ENCODE assay signal across 20 cellular contexts in genomic region chr1:166221316-166221715, GRCh38. TPM values are rescaled to one million over a fixed set of nuclear protein-coding genes. Genes with fewer than 3 reads are reported as not detected.
DNase-seq lines count a peak whose midpoint lies in the region; ATAC-seq and TF ChIP-seq lines count a peak whose summit lies in the region.
"Had no signal": no experiment of that assay in that cellular context is flagged by ENCODE, and none has a peak within 500 bp of the region (broad histone marks: within the 10 kb centered on the region; RNA-seq: fewer than 3 reads in every experiment).

No MANE protein-coding gene starts in this region.

- no peaks in the 10 kb centered on the region for H3K4me1 ChIP-seq in suprapubic skin
- H3K4me1 ChIP-seq: SJCRH30 had no signal

- no peaks in the 10 kb centered on the region for H3K27me3 ChIP-seq in suprapubic skin
- H3K27me3 ChIP-seq: SJCRH30 had no signal

- no peak for TF ChIP-seq EP300 in suprapubic skin (IDR thresholded peaks at IDR 0.05)

- H3K9me3 ChIP-seq in suprapubic skin = peaks cover 17% of the 10 kb centered on the region
- H3K9me3 ChIP-seq: SJCRH30 had no signal

- DNase-seq in COLO668 (lab: John Stamatoyannopoulos, UW; ENCODE audit: unreplicated experiment) (no peak), suprapubic skin (ENCODE audit: low spot score in 2 of 2) (no peak), NCI-H146 (lab: John Stamatoyannopoulos, UW) (no peak), left colon (no peak)
- DNase-seq: Calu3; CD4-positive, CD25-positive, alpha-beta regulatory T cell; HFFc6; NCI-H1436; NCI-H2029 treated with DMSO at 0.1 percent for 48 hours; NCI-H510A treated with DMSO at 0.1 percent for 48 hours; NCI-H82; PC-3; SJCRH30; T-helper 2 cell had no signal

- H3K4me3 ChIP-seq in suprapubic skin = no peak overlapping the region
- H3K4me3 ChIP-seq: K562, SJCRH30 had no signal

- 87% methylated on average over 1 of the region's 1 CpG for WGBS in suprapubic skin

- intact Hi-C loops in left colon (cut with DNase I, micrococcal nuclease) = no loop called here

- TF ChIP-seq CTCF in suprapubic skin (IDR thresholded peaks at IDR 0.05) = no peak

- no peaks in the 10 kb centered on the region for H3K36me3 ChIP-seq in suprapubic skin
- H3K36me3 ChIP-seq: SJCRH30 had no signal

- no peak overlapping the region for H3K27ac ChIP-seq in suprapubic skin
- H3K27ac ChIP-seq: RWPE1, SJCRH30 had no signal

- TF ChIP-seq POLR2A in suprapubic skin (IDR thresholded peaks at IDR 0.05) = no peak

- ATAC-seq in GM18858 (IDR thresholded peaks at IDR 0.05; ENCODE audit: unreplicated experiment) (peak; percentile 70), HG02588 (IDR thresholded peaks at IDR 0.05; ENCODE audit: unreplicated experiment) (peak; percentile 58), HG03354 (IDR thresholded peaks at IDR 0.05; ENCODE audit: poor library complexity, severe bottlenecking, unreplicated experiment) (peak; percentile 56), left colon (no peak)
- ATAC-seq: K562, PC-3 had no signal

RNA-seq across cellular contexts. Expression of gene FAM78B, which starts 54.5 kb away (rescaled TPM):
- total RNA-seq in suprapubic skin (1 to 10 TPM in 3 of 4 donors, under 1 TPM in 1; 0.72 to 1.9 (median 1.3) TPM), left colon (1 to 10 TPM; 1.0 to 1.8 TPM)
- total RNA-seq: M059J had no signal
